Comparison of ENCODE assay signal across 18 cellular contexts in genomic region chr1:181015258-181015630, GRCh38. TPM values are rescaled to one million over a fixed set of nuclear protein-coding genes. Genes with fewer than 3 reads are reported as not detected.
DNase-seq lines count a peak whose midpoint lies in the region; ATAC-seq and TF ChIP-seq lines count a peak whose summit lies in the region.
"Had no signal": no experiment of that assay in that cellular context is flagged by ENCODE, and none has a peak within 500 bp of the region (broad histone marks: within the 10 kb centered on the region; RNA-seq: fewer than 3 reads in every experiment).

No MANE protein-coding gene starts in this region.

- H3K36me3 Mint-ChIP-seq in stimulated activated naive B cell treated with anti-CD40 and anti-IgM and Interleukin-4, amounts not matched to agents 10 μg/mL and 1 μg/mL and 100 μg/mL, for 72 hours: peaks cover 23 to 31% of the 10 kb centered on the region in 2 donors
- H3K36me3 Mint-ChIP-seq: natural killer cell treated with Interleukin-12 subunit alpha and Interleukin-12 subunit beta and Interleukin-15 and Interleukin-18, amount 100 ng/mL, for 72 hours had no signal

- TF ChIP-seq CTCF in epithelial cell of esophagus (IDR thresholded peaks at IDR 0.05; ENCODE audit: insufficient read depth, low read depth, low read length, missing control alignments) (no peak), suprapubic skin (IDR thresholded peaks at IDR 0.05) (no peak), GM13976 (IDR thresholded peaks at IDR 0.05; ENCODE audit: borderline replicate concordance, control extremely low read depth, extremely low read depth, insufficient read depth, missing control alignments) (no peak)

- no peak overlapping the region for H3K27ac ChIP-seq in suprapubic skin
- H3K27ac ChIP-seq: prostate gland, VCaP had no signal

- DNase-seq in NOMO-1 treated with dmso at 0.1 percent for 144 hours (lab: John Stamatoyannopoulos, UW; ENCODE audit: unreplicated experiment) (peak; percentile 85), epithelial cell of esophagus (ENCODE audit: low read depth) (peak; percentile 71), suprapubic skin (ENCODE audit: low spot score in 2 of 2) (no peak), GM13976 (ENCODE audit: low spot score) (no peak)
- no peak for DNase-seq in stimulated activated naive B cell treated with anti-CD40 and anti-IgM and Interleukin-4, amounts not matched to agents 10 μg/mL and 1 μg/mL and 100 μg/mL, for 72 hours
- DNase-seq: activated CD4-positive, alpha-beta memory T cell treated with anti-CD3 and anti-CD28 coated beads, Interleukin-2, amount 10 ng/mL, durations not matched to agents 7 days and 5 days; activated T-cell treated with anti-CD3 and anti-CD28 coated beads, Interleukin-2, amount 50 U/mL, for 4 hours; C1 segment of cervical spinal cord; erythroblast; NCI-H1092; RPMI8226 had no signal

- H3K9me3 ChIP-seq in suprapubic skin: no peaks in the 10 kb centered on the region
- H3K9me3 ChIP-seq: prostate gland had no signal

- no peaks in the 10 kb centered on the region for H3K27me3 ChIP-seq in suprapubic skin

- H3K4me1 ChIP-seq in suprapubic skin: peaks cover 56% of the 10 kb centered on the region
- H3K4me1 ChIP-seq: prostate gland had no signal

- no peak overlapping the region for H3K27ac Mint-ChIP-seq in stimulated activated naive B cell treated with anti-CD40 and anti-IgM and Interleukin-4, amounts not matched to agents 10 μg/mL and 1 μg/mL and 100 μg/mL, for 72 hours
- H3K27ac Mint-ChIP-seq: activated CD4-positive, alpha-beta memory T cell treated with anti-CD3 and anti-CD28 coated beads, Interleukin-2, amount 10 ng/mL, durations not matched to agents 7 days and 5 days; natural killer cell treated with Interleukin-12 subunit alpha and Interleukin-12 subunit beta and Interleukin-15 and Interleukin-18, amount 100 ng/mL, for 72 hours had no signal

- ATAC-seq in HG03045 (IDR thresholded peaks at IDR 0.05; ENCODE audit: unreplicated experiment) (peak; percentile 8), GM21825 (IDR thresholded peaks at IDR 0.05; ENCODE audit: unreplicated experiment) (no peak)
- ATAC-seq in stimulated activated naive B cell treated with anti-CD40 and anti-IgM and Interleukin-4, amounts not matched to agents 10 μg/mL and 1 μg/mL and 100 μg/mL, for 72 hours (replicated peaks): peak; percentile 51 to 53
- ATAC-seq: HCT116 had no signal

- no peaks in the 10 kb centered on the region for H3K36me3 ChIP-seq in suprapubic skin
- H3K36me3 ChIP-seq: prostate gland had no signal

- TF ChIP-seq EP300 in suprapubic skin (IDR thresholded peaks at IDR 0.05): no peak

- in situ Hi-C loops in GM13976 (cut with MboI; ENCODE audit: low sequenced_read_pairs, unreplicated experiment): no loop called here

- H3K4me3 Mint-ChIP-seq in stimulated activated naive B cell treated with anti-CD40 and anti-IgM and Interleukin-4, amounts not matched to agents 10 μg/mL and 1 μg/mL and 100 μg/mL, for 72 hours: no peak overlapping the region
- H3K4me3 Mint-ChIP-seq: activated CD4-positive, alpha-beta memory T cell treated with anti-CD3 and anti-CD28 coated beads, Interleukin-2, amount 10 ng/mL, durations not matched to agents 7 days and 5 days; activated T-cell treated with anti-CD3 and anti-CD28 coated beads, Interleukin-2, amount 50 U/mL, for 4 hours; natural killer cell treated with Interleukin-12 subunit alpha and Interleukin-12 subunit beta and Interleukin-15 and Interleukin-18, amount 100 ng/mL, for 72 hours had no signal

- H3K9me3 Mint-ChIP-seq in stimulated activated naive B cell treated with anti-CD40 and anti-IgM and Interleukin-4, amounts not matched to agents 10 μg/mL and 1 μg/mL and 100 μg/mL, for 72 hours: peaks cover 0 to 2% of the 10 kb centered on the region in 2 donors
- H3K9me3 Mint-ChIP-seq: activated CD4-positive, alpha-beta memory T cell treated with anti-CD3 and anti-CD28 coated beads, Interleukin-2, amount 10 ng/mL, durations not matched to agents 7 days and 5 days; activated T-cell treated with anti-CD3 and anti-CD28 coated beads, Interleukin-2, amount 50 U/mL, for 4 hours; natural killer cell treated with Interleukin-12 subunit alpha and Interleukin-12 subunit beta and Interleukin-15 and Interleukin-18, amount 100 ng/mL, for 72 hours had no signal

- TF ChIP-seq POLR2A in suprapubic skin (IDR thresholded peaks at IDR 0.05): no peak

- no peak overlapping the region for H3K4me3 ChIP-seq in epithelial cell of esophagus (ENCODE audit: low read length)
- H3K4me3 ChIP-seq in suprapubic skin: no peak overlapping the region
- H3K4me3 ChIP-seq: prostate gland, smooth muscle cell had no signal

- no peaks in the 10 kb centered on the region for H3K27me3 Mint-ChIP-seq in stimulated activated naive B cell treated with anti-CD40 and anti-IgM and Interleukin-4, amounts not matched to agents 10 μg/mL and 1 μg/mL and 100 μg/mL, for 72 hours
- H3K27me3 Mint-ChIP-seq: activated CD4-positive, alpha-beta memory T cell treated with anti-CD3 and anti-CD28 coated beads, Interleukin-2, amount 10 ng/mL, durations not matched to agents 7 days and 5 days; natural killer cell treated with Interleukin-12 subunit alpha and Interleukin-12 subunit beta and Interleukin-15 and Interleukin-18, amount 100 ng/mL, for 72 hours had no signal

- peaks cover 19 to 30% of the 10 kb centered on the region in 2 donors for H3K4me1 Mint-ChIP-seq in stimulated activated naive B cell treated with anti-CD40 and anti-IgM and Interleukin-4, amounts not matched to agents 10 μg/mL and 1 μg/mL and 100 μg/mL, for 72 hours

RNA-seq across cellular contexts. Expression of gene STX6, which starts 7.4 kb away (rescaled TPM):
- 10 to 100 TPM; 24.9 to 32.6 (median 31.3) TPM for total RNA-seq in suprapubic skin

RNA-seq across cellular contexts. Expression of gene MR1, which starts 18.5 kb away (rescaled TPM):
- 10 to 100 TPM; 10.5 to 29.5 (median 14.5) TPM for total RNA-seq in suprapubic skin

Comparison
In these comparisons a context has a peak if more than half of its experiments do, and no peak if none do; other contexts are left out.
1. DNase-seq: peak in NOMO-1 treated with dmso at 0.1 percent for 144 hours (single experiment) and epithelial cell of esophagus (single experiment); none in stimulated activated naive B cell treated with anti-CD40 and anti-IgM and Interleukin-4, amounts not matched to agents 10 μg/mL and 1 μg/mL and 100 μg/mL, for 72 hours (single experiment), suprapubic skin (0 of 2) and GM13976 (single experiment).